Comparison of ENCODE assay signal across 21 cellular contexts in the genomic region with DNA sequence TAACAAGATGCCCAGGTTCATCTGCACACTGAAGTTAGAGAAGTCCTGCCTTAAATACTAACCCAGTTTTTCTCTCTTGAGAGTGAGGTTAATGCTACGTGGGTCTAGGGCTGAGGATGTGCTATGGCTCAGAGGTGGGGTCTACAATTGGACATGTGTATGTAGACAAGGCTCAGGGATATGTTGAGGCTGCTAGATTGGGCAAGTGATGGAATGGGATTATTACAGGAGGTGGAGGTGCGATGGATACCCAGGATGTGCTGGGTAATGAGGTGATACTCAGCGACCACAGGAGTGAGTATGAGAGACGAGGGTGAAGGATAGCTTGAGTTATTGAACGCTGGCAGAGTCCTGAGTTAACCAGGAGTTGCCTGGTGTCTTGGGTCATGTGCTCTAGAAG. TPM values are rescaled to one million over a fixed set of nuclear protein-coding genes. Genes with fewer than 3 reads are reported as not detected.
A peak's percentile ranks its signal among the peaks of the same experiment; 100 is the strongest.
DNase-seq lines count a peak whose midpoint lies in the region; ATAC-seq, FAIRE-seq and TF ChIP-seq lines count a peak whose summit lies in the region.
"Had no signal": no experiment of that assay in that cellular context is flagged by ENCODE, and none has a peak within 500 bp of the region (broad histone marks: within the 10 kb centered on the region; RNA-seq: fewer than 3 reads in every experiment).

No MANE protein-coding gene starts in this region.

- no peaks in the 10 kb centered on the region for H3K27me3 ChIP-seq in bronchial epithelial cell (ENCODE audit: control insufficient read depth, insufficient read depth, low read length)
- H3K27me3 ChIP-seq: BLaER1 had no signal

- peak; percentile 76 for FAIRE-seq in bronchial epithelial cell (lab: Jason Lieb, UNC)
- FAIRE-seq: D721Med, GM18507 had no signal

- H3K36me3 ChIP-seq in HEK293 (ENCODE audit: control insufficient read depth in 2 of 2, insufficient read depth in 1 of 2, low read length in 2 of 2) (peaks cover 53 to 60% of the 10 kb centered on the region in 2 experiments), bronchial epithelial cell (ENCODE audit: control insufficient read depth, insufficient read depth, low read length) (peaks cover 16% of the 10 kb centered on the region)

- CTCF ChIA-PET in activated CD4-positive, alpha-beta T cell treated with anti-CD3 and anti-CD28 coated beads for 36 hours (lab: Charles Lee) = interaction anchor here (3.3 kb wide), 1 partner anchor 9 kb away, joined by 11 read pairs; no protein-coding TSS in a partner anchor
- CTCF ChIA-PET in HEK293 (lab: Yijun Ruan, JAX) = no interaction called here

- no peak for ATAC-seq in activated CD4-positive, alpha-beta T cell treated with anti-CD3 and anti-CD28 coated beads for 36 hours
- no peak for ATAC-seq in stimulated activated effector memory CD8-positive, alpha-beta T cell treated with anti-CD3 and anti-CD28 coated beads, Interleukin-12 subunit alpha, Interleukin-12 subunit beta, amount 100 ng/mL, for 72 hours
- ATAC-seq in GM21381 (IDR thresholded peaks at IDR 0.05; ENCODE audit: unreplicated experiment) (no peak), HG03521 (IDR thresholded peaks at IDR 0.05; ENCODE audit: unreplicated experiment) (no peak)

- H3K27me3 Mint-ChIP-seq in activated CD4-positive, alpha-beta T cell treated with anti-CD3 and anti-CD28 coated beads for 36 hours = no peaks in the 10 kb centered on the region
- H3K27me3 Mint-ChIP-seq in activated CD4-positive, alpha-beta T cell treated with anti-CD3 and anti-CD28 coated beads, Interleukin-2, amount 10 ng/mL, durations not matched to agents 24 days and 14 days = no peaks in the 10 kb centered on the region
- H3K27me3 Mint-ChIP-seq: CD8-positive, alpha-beta memory T cell had no signal

- POLR2A ChIA-PET in activated CD4-positive, alpha-beta T cell treated with anti-CD3 and anti-CD28 coated beads for 36 hours (lab: Charles Lee) = no interaction called here
- POLR2A ChIA-PET in HEK293 (lab: Yijun Ruan, JAX) = no interaction called here

- peaks cover 32% of the 10 kb centered on the region for H3K4me1 Mint-ChIP-seq in activated CD4-positive, alpha-beta T cell treated with anti-CD3 and anti-CD28 coated beads for 36 hours
- H3K4me1 Mint-ChIP-seq in activated CD4-positive, alpha-beta T cell treated with anti-CD3 and anti-CD28 coated beads, Interleukin-2, amount 10 ng/mL, durations not matched to agents 24 days and 14 days = peaks cover 10% of the 10 kb centered on the region
- peaks cover 40% of the 10 kb centered on the region for H3K4me1 Mint-ChIP-seq in stimulated activated effector memory CD8-positive, alpha-beta T cell treated with anti-CD3 and anti-CD28 coated beads, Interleukin-12 subunit alpha, Interleukin-12 subunit beta, amount 100 ng/mL, for 72 hours

- TF ChIP-seq CTCF in HEK293 (tag by site-specific recombination; IDR thresholded peaks at IDR 0.05) (no peak), bronchial epithelial cell (IDR thresholded peaks at IDR 0.05; ENCODE audit: insufficient read depth, low read length, severe bottlenecking) (no peak)

- peaks cover 55% of the 10 kb centered on the region for H3K36me3 Mint-ChIP-seq in activated CD4-positive, alpha-beta T cell treated with anti-CD3 and anti-CD28 coated beads for 36 hours (ENCODE audit: low read depth)
- H3K36me3 Mint-ChIP-seq in activated CD4-positive, alpha-beta T cell treated with anti-CD3 and anti-CD28 coated beads, Interleukin-2, amount 10 ng/mL, durations not matched to agents 24 days and 14 days (ENCODE audit: low read depth) = peaks cover 70% of the 10 kb centered on the region
- peaks cover 70% of the 10 kb centered on the region for H3K36me3 Mint-ChIP-seq in stimulated activated effector memory CD8-positive, alpha-beta T cell treated with anti-CD3 and anti-CD28 coated beads, Interleukin-12 subunit alpha, Interleukin-12 subunit beta, amount 100 ng/mL, for 72 hours

- H3K4me3 ChIP-seq in HEK293 (ENCODE audit: low read depth, low read length) (no peak overlapping the region), bronchial epithelial cell (ENCODE audit: low read depth, low read length) (no peak overlapping the region)
- H3K4me3 ChIP-seq: BLaER1 had no signal

- H3K4me3 Mint-ChIP-seq in activated CD4-positive, alpha-beta T cell treated with anti-CD3 and anti-CD28 coated beads for 36 hours = no peak overlapping the region
- no peak overlapping the region for H3K4me3 Mint-ChIP-seq in activated CD4-positive, alpha-beta T cell treated with anti-CD3 and anti-CD28 coated beads, Interleukin-2, amount 10 ng/mL, durations not matched to agents 24 days and 14 days
- H3K4me3 Mint-ChIP-seq in stimulated activated effector memory CD8-positive, alpha-beta T cell treated with anti-CD3 and anti-CD28 coated beads, Interleukin-12 subunit alpha, Interleukin-12 subunit beta, amount 100 ng/mL, for 72 hours = no peak overlapping the region
- H3K4me3 Mint-ChIP-seq: CD8-positive, alpha-beta memory T cell; HFFc6 had no signal

- H3K4me1 ChIP-seq in HEK293 (ENCODE audit: control insufficient read depth, insufficient read depth, low read length) = no peaks in the 10 kb centered on the region
- H3K4me1 ChIP-seq: BLaER1 had no signal

- no peaks in the 10 kb centered on the region for H3K9me3 Mint-ChIP-seq in activated CD4-positive, alpha-beta T cell treated with anti-CD3 and anti-CD28 coated beads for 36 hours (ENCODE audit: low read depth)
- no peaks in the 10 kb centered on the region for H3K9me3 Mint-ChIP-seq in activated CD4-positive, alpha-beta T cell treated with anti-CD3 and anti-CD28 coated beads, Interleukin-2, amount 10 ng/mL, durations not matched to agents 24 days and 14 days
- H3K9me3 Mint-ChIP-seq in stimulated activated effector memory CD8-positive, alpha-beta T cell treated with anti-CD3 and anti-CD28 coated beads, Interleukin-12 subunit alpha, Interleukin-12 subunit beta, amount 100 ng/mL, for 72 hours = no peaks in the 10 kb centered on the region
- H3K9me3 Mint-ChIP-seq: CD8-positive, alpha-beta memory T cell; HFFc6 had no signal

- H3K27ac Mint-ChIP-seq in activated CD4-positive, alpha-beta T cell treated with anti-CD3 and anti-CD28 coated beads for 36 hours = peak overlapping the region; percentile 94
- H3K27ac Mint-ChIP-seq in activated CD4-positive, alpha-beta T cell treated with anti-CD3 and anti-CD28 coated beads, Interleukin-2, amount 10 ng/mL, durations not matched to agents 24 days and 14 days = no peak overlapping the region
- H3K27ac Mint-ChIP-seq in stimulated activated effector memory CD8-positive, alpha-beta T cell treated with anti-CD3 and anti-CD28 coated beads, Interleukin-12 subunit alpha, Interleukin-12 subunit beta, amount 100 ng/mL, for 72 hours = peak overlapping the region; percentile 93
- H3K27ac Mint-ChIP-seq: HFFc6 had no signal

- intact Hi-C loops in activated CD4-positive, alpha-beta T cell treated with anti-CD3 and anti-CD28 coated beads for 36 hours (cut with DNase I, micrococcal nuclease) = no loop called here
- intact Hi-C loops in activated CD4-positive, alpha-beta T cell treated with anti-CD3 and anti-CD28 coated beads, Interleukin-2, amount 10 ng/mL, durations not matched to agents 24 days and 14 days (cut with micrococcal nuclease) = loop anchor here (5.0 kb wide), 1 partner anchor 36 kb away; a partner anchor contains a TSS

- H3K27ac ChIP-seq in HEK293 (ENCODE audit: extremely low read depth, low read depth, low read length) = peak overlapping the region; percentile 11; the same call in 1 of the 2 replicates
- H3K27ac ChIP-seq: BLaER1 had no signal

- no peaks in the 10 kb centered on the region for H3K9me3 ChIP-seq in HEK293 (ENCODE audit: control insufficient read depth, insufficient read depth, low read depth, low read length)
- H3K9me3 ChIP-seq: BLaER1 had no signal

- DNase-seq in activated CD4-positive, alpha-beta T cell treated with anti-CD3 and anti-CD28 coated beads for 36 hours = no peak
- no peak for DNase-seq in activated CD4-positive, alpha-beta T cell treated with anti-CD3 and anti-CD28 coated beads, Interleukin-2, amount 10 ng/mL, durations not matched to agents 24 days and 14 days
- no peak for DNase-seq in bronchial epithelial cell (ENCODE audit: low read depth)
- no peak for DNase-seq in stimulated activated effector memory CD8-positive, alpha-beta T cell treated with anti-CD3 and anti-CD28 coated beads, Interleukin-12 subunit alpha, Interleukin-12 subunit beta, amount 100 ng/mL, for 72 hours (ENCODE audit: low spot score in 2 of 2)
- DNase-seq in epidermal melanocyte (ENCODE audit: insufficient read length, low spot score) = no peak
- DNase-seq: CD8-positive, alpha-beta memory T cell; DMS79; GOT3; HFFc6; Kasumi-1; NCI-H1105 treated with DMSO at 0.1 percent for 48 hours; NCI-H1694 treated with DMSO at 0.1 percent for 48 hours; NCI-H2107; NCI-H2227 treated with DMSO at 0.1 percent for 48 hours; NCI-H524 had no signal

RNA-seq across cellular contexts. Expression of a gene that starts 38.1 kb away (rescaled TPM):
- 100 to 1,000 TPM; 215 to 231 TPM for total RNA-seq in activated CD4-positive, alpha-beta T cell treated with anti-CD3 and anti-CD28 coated beads for 36 hours
- 226 and 237 TPM in 2 replicates for total RNA-seq in activated CD4-positive, alpha-beta T cell treated with anti-CD3 and anti-CD28 coated beads, Interleukin-2, amount 10 ng/mL, durations not matched to agents 24 days and 14 days
- total RNA-seq in bronchial epithelial cell = 67.4 and 92.7 TPM in 2 replicates

RNA-seq across cellular contexts. Expression of a gene that starts 41.4 kb away (rescaled TPM):
- 10 to 100 TPM; 28.6 to 34.2 TPM for total RNA-seq in activated CD4-positive, alpha-beta T cell treated with anti-CD3 and anti-CD28 coated beads for 36 hours
- 18.2 and 19.9 TPM in 2 replicates for total RNA-seq in activated CD4-positive, alpha-beta T cell treated with anti-CD3 and anti-CD28 coated beads, Interleukin-2, amount 10 ng/mL, durations not matched to agents 24 days and 14 days
- total RNA-seq in bronchial epithelial cell = 13.2 and 14.6 TPM in 2 replicates

RNA-seq across cellular contexts. Expression of a gene that starts 56.6 kb away (rescaled TPM):
- 10 to 100 TPM; 10.1 to 11.5 TPM for total RNA-seq in activated CD4-positive, alpha-beta T cell treated with anti-CD3 and anti-CD28 coated beads for 36 hours
- total RNA-seq in activated CD4-positive, alpha-beta T cell treated with anti-CD3 and anti-CD28 coated beads, Interleukin-2, amount 10 ng/mL, durations not matched to agents 24 days and 14 days = 6.3 and 6.7 TPM in 2 replicates
- total RNA-seq in bronchial epithelial cell = 6.1 and 6.3 TPM in 2 replicates
